In the genomic region with DNA sequence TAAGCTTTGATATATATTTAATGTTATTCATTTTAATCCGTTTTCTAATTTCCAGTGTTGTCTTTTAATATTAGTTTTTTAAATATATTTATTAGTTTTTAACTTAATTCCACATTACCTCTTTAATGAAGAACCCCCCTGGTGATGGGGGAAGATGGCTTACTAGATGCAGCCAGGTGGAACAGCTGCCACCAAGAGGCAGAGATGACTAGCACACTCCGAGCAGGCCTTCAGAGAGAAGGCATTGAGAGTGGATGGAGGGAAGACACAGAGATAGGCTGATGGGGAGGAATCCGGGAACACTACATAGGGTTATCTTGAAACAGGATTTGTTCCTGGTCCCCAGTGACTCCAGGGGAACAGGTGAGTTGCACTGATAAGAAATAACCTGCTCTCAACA, we compare ENCODE assay signal across 21 cellular contexts.
"Had no signal": no experiment of that assay in that cellular context is flagged by ENCODE, and none has a peak within 500 bp of the region (broad histone marks: within the 10 kb centered on the region; RNA-seq: fewer than 3 reads in every experiment).

No MANE protein-coding gene starts in this region.

- H3K4me3 Mint-ChIP-seq: activated naive CD4-positive, alpha-beta T cell treated with anti-CD3 and anti-CD28 coated beads, Interleukin-2, amount 10 ng/mL, durations not matched to agents 7 days and 5 days; activated naive CD8-positive, alpha-beta T cell treated with anti-CD3 and anti-CD28 coated beads, Interleukin-2, amount 50 U/mL, for 24 hours; activated T-cell treated with anti-CD3 and anti-CD28 coated beads, Interleukin-2, amount 50 U/mL, for 4 hours; memory B cell; naive B cell; neural crest cell; stimulated activated naive CD8-positive, alpha-beta T cell treated with anti-CD3 and anti-CD28 coated beads, Interleukin-15, amount 100 ng/mL, for 72 hours had no signal

- H3K4me1 ChIP-seq: prostate gland, right atrium auricular region, suprapubic skin, transverse colon, vagina had no signal

- DNase-seq: activated CD4-positive, alpha-beta T cell treated with anti-CD3 and anti-CD28 coated beads, Interleukin-2, amount 50 U/mL, for 1 hour; activated CD8-positive, alpha-beta memory T cell treated with anti-CD3 and anti-CD28 coated beads, Interleukin-2, amount 50 U/mL, for 4 hours; activated naive CD4-positive, alpha-beta T cell treated with anti-CD3 and anti-CD28 coated beads, Interleukin-2, amount 10 ng/mL, durations not matched to agents 7 days and 5 days; activated naive CD8-positive, alpha-beta T cell treated with anti-CD3 and anti-CD28 coated beads, Interleukin-2, amount 50 U/mL, for 24 hours; activated T-cell treated with anti-CD3 and anti-CD28 coated beads, Interleukin-2, amount 50 U/mL, for 4 hours; anterior cingulate cortex; brain microvascular endothelial cell; central memory CD4-positive, alpha-beta T cell; dorsolateral prefrontal cortex; mucosa of descending colon; naive B cell; stimulated activated naive CD8-positive, alpha-beta T cell treated with anti-CD3 and anti-CD28 coated beads, Interleukin-15, amount 100 ng/mL, for 72 hours; T-helper 9 cell; transverse colon had no signal

- H3K4me1 Mint-ChIP-seq: activated naive CD4-positive, alpha-beta T cell treated with anti-CD3 and anti-CD28 coated beads, Interleukin-2, amount 10 ng/mL, durations not matched to agents 7 days and 5 days; activated naive CD8-positive, alpha-beta T cell treated with anti-CD3 and anti-CD28 coated beads, Interleukin-2, amount 50 U/mL, for 24 hours; memory B cell; neural crest cell; stimulated activated naive CD8-positive, alpha-beta T cell treated with anti-CD3 and anti-CD28 coated beads, Interleukin-15, amount 100 ng/mL, for 72 hours had no signal

- ATAC-seq: activated CD4-positive, CD25-positive, alpha-beta regulatory T cell treated with anti-CD3 and anti-CD28 coated beads, Interleukin-2, amount 50 U/mL, for 24 hours; activated naive CD8-positive, alpha-beta T cell treated with anti-CD3 and anti-CD28 coated beads, Interleukin-2, amount 50 U/mL, for 24 hours; activated T-cell treated with anti-CD3 and anti-CD28 coated beads, Interleukin-2, amount 50 U/mL, for 4 hours; mucosa of descending colon; stimulated activated naive CD8-positive, alpha-beta T cell treated with anti-CD3 and anti-CD28 coated beads, Interleukin-15, amount 100 ng/mL, for 72 hours had no signal

- H3K27ac Mint-ChIP-seq: activated naive CD4-positive, alpha-beta T cell treated with anti-CD3 and anti-CD28 coated beads, Interleukin-2, amount 10 ng/mL, durations not matched to agents 7 days and 5 days; activated naive CD8-positive, alpha-beta T cell treated with anti-CD3 and anti-CD28 coated beads, Interleukin-2, amount 50 U/mL, for 24 hours; memory B cell; stimulated activated naive CD8-positive, alpha-beta T cell treated with anti-CD3 and anti-CD28 coated beads, Interleukin-15, amount 100 ng/mL, for 72 hours had no signal

- H3K4me3 ChIP-seq: dorsolateral prefrontal cortex, mucosa of descending colon, prostate gland, right atrium auricular region, suprapubic skin, transverse colon, vagina had no signal

- H3K9me3 ChIP-seq: prostate gland, right atrium auricular region, suprapubic skin, transverse colon, vagina had no signal

- H3K27ac ChIP-seq: brain microvascular endothelial cell, dorsolateral prefrontal cortex, prostate gland, right atrium auricular region, suprapubic skin, transverse colon, vagina had no signal

- H3K27me3 ChIP-seq: brain microvascular endothelial cell, right atrium auricular region, suprapubic skin, transverse colon, vagina had no signal

- H3K36me3 ChIP-seq: brain microvascular endothelial cell, prostate gland, right atrium auricular region, suprapubic skin, transverse colon, vagina had no signal

- H3K27me3 Mint-ChIP-seq: activated naive CD4-positive, alpha-beta T cell treated with anti-CD3 and anti-CD28 coated beads, Interleukin-2, amount 10 ng/mL, durations not matched to agents 7 days and 5 days; activated naive CD8-positive, alpha-beta T cell treated with anti-CD3 and anti-CD28 coated beads, Interleukin-2, amount 50 U/mL, for 24 hours; memory B cell; naive B cell; stimulated activated naive CD8-positive, alpha-beta T cell treated with anti-CD3 and anti-CD28 coated beads, Interleukin-15, amount 100 ng/mL, for 72 hours had no signal

- H3K36me3 Mint-ChIP-seq: activated naive CD4-positive, alpha-beta T cell treated with anti-CD3 and anti-CD28 coated beads, Interleukin-2, amount 10 ng/mL, durations not matched to agents 7 days and 5 days; memory B cell; naive B cell had no signal

- H3K9me3 Mint-ChIP-seq: activated naive CD8-positive, alpha-beta T cell treated with anti-CD3 and anti-CD28 coated beads, Interleukin-2, amount 50 U/mL, for 24 hours; memory B cell; naive B cell; neural crest cell had no signal
